Comparison of ENCODE assay signal across 8 cellular contexts in genomic region chr5:138632900-138633489, GRCh38. TPM values are rescaled to one million over a fixed set of nuclear protein-coding genes. Genes with fewer than 3 reads are reported as not detected.
DNase-seq lines count a peak whose midpoint lies in the region; ATAC-seq and TF ChIP-seq lines count a peak whose summit lies in the region.

No MANE protein-coding gene starts in this region.

- H3K27me3 ChIP-seq in CD8-positive, alpha-beta T cell (ENCODE audit: insufficient read depth, low read length): peaks cover 5% of the 10 kb centered on the region

- no peaks in the 10 kb centered on the region for H3K27me3 Mint-ChIP-seq in neural crest cell (ENCODE audit: low read depth)
- peaks cover 61% of the 10 kb centered on the region for H3K27me3 Mint-ChIP-seq in CD8-positive, alpha-beta T cell (ENCODE audit: low read depth)

- H3K4me1 Mint-ChIP-seq in neural crest cell: peaks cover 24% of the 10 kb centered on the region
- H3K4me1 Mint-ChIP-seq in CD8-positive, alpha-beta T cell (ENCODE audit: low read depth): no peaks in the 10 kb centered on the region

- H3K4me3 Mint-ChIP-seq in neural crest cell: no peak overlapping the region
- no peak overlapping the region for H3K4me3 Mint-ChIP-seq in CD8-positive, alpha-beta T cell

- no peak overlapping the region for H3K27ac ChIP-seq in CD8-positive, alpha-beta T cell (ENCODE audit: low read depth, low read length)

- TF ChIP-seq CTCF in neural crest cell (conservative IDR thresholded peaks at IDR 0.05): peak; percentile 61
- TF ChIP-seq CTCF in CD8-positive, alpha-beta T cell (IDR thresholded peaks at IDR 0.05): no peak

- intact Hi-C loops in CD8-positive, alpha-beta T cell (cut with DNase I, micrococcal nuclease): no loop called here

- no peaks in the 10 kb centered on the region for H3K9me3 ChIP-seq in CD8-positive, alpha-beta T cell (ENCODE audit: low read length)

- ATAC-seq in HG02678 (IDR thresholded peaks at IDR 0.05; ENCODE audit: unreplicated experiment): no peak
- ATAC-seq in GM21367 (IDR thresholded peaks at IDR 0.05; ENCODE audit: unreplicated experiment): no peak
- no peak for ATAC-seq in CD8-positive, alpha-beta T cell

- H3K36me3 ChIP-seq in CD8-positive, alpha-beta T cell (ENCODE audit: insufficient read depth, low read length): no peaks in the 10 kb centered on the region

- peaks cover 2% of the 10 kb centered on the region for H3K9me3 Mint-ChIP-seq in neural crest cell
- H3K9me3 Mint-ChIP-seq in CD8-positive, alpha-beta T cell: no peaks in the 10 kb centered on the region

- H3K27ac Mint-ChIP-seq in neural crest cell (ENCODE audit: unreplicated experiment): no peak overlapping the region
- no peak overlapping the region for H3K27ac Mint-ChIP-seq in CD8-positive, alpha-beta T cell

- no peaks in the 10 kb centered on the region for H3K36me3 Mint-ChIP-seq in neural crest cell (ENCODE audit: low read depth)
- H3K36me3 Mint-ChIP-seq in CD8-positive, alpha-beta T cell: no peaks in the 10 kb centered on the region

- POLR2A ChIA-PET in CD8-positive, alpha-beta T cell (lab: Charles Lee): no interaction called here

- peak in 11 of 14 donors; percentile 27 to 51 (median 44) for DNase-seq in C1 segment of cervical spinal cord (lab: John Stamatoyannopoulos, UW)
- peak; percentile 75 for DNase-seq in H4 (ENCODE audit: low spot score)
- peak; percentile 78 to 84 for DNase-seq in SW 1271 (lab: John Stamatoyannopoulos, UW)
- peak; percentile 87 for DNase-seq in fibroblast of the conjunctiva (ENCODE audit: low read depth)
- peak; percentile 54 for DNase-seq in neural crest cell (ENCODE audit: low read depth, low spot score)
- no peak for DNase-seq in CD8-positive, alpha-beta T cell

- CTCF ChIA-PET in CD8-positive, alpha-beta T cell (lab: Charles Lee): no interaction called here

- H3K4me3 ChIP-seq in CD8-positive, alpha-beta T cell (ENCODE audit: low read depth, low read length): no peak overlapping the region

- H3K4me1 ChIP-seq in CD8-positive, alpha-beta T cell (ENCODE audit: insufficient read depth, low read length): no peaks in the 10 kb centered on the region

RNA-seq across cellular contexts. Expression of gene HSPA9, which starts 57.8 kb away (rescaled TPM):
- 647 and 690 TPM in 2 replicates for total RNA-seq in H4 (2014; rRNA removed; shearing (Covaris generic))
- total RNA-seq in neural crest cell: 247 and 250 TPM in 2 replicates
- 100 to 1,000 TPM; 464 to 500 TPM for total RNA-seq in CD8-positive, alpha-beta T cell

Comparison
In these comparisons a context has a peak if more than half of its experiments do, and no peak if none do; other contexts are left out.
1. DNase-seq: peak in C1 segment of cervical spinal cord (11 of 14), H4 (single experiment), SW 1271 (2 of 2), fibroblast of the conjunctiva (single experiment) and neural crest cell (single experiment); none in CD8-positive, alpha-beta T cell (0 of 7).